9 cellular contexts compared by ENCODE assay signal in genomic region chr9:136693490-136694162, GRCh38. TPM values are rescaled to one million over a fixed set of nuclear protein-coding genes. Genes with fewer than 3 reads are reported as not detected.
DNase-seq lines count a peak whose midpoint lies in the region; ATAC-seq, FAIRE-seq and TF ChIP-seq lines count a peak whose summit lies in the region.
"Had no signal": no experiment of that assay in that cellular context is flagged by ENCODE, and none has a peak within 500 bp of the region (broad histone marks: within the 10 kb centered on the region; RNA-seq: fewer than 3 reads in every experiment).

No MANE protein-coding gene starts in this region.

- no peak overlapping the region for H3K4ac ChIP-seq in H1 (replicated peaks; ENCODE audit: insufficient read length, low read depth, low read length)

- no peak overlapping the region for H4K5ac ChIP-seq in H1 (ENCODE audit: insufficient read length, low read depth, low read length)

- TF ChIP-seq CTCF in H1 (IDR thresholded peaks at IDR 0.05; ENCODE audit: control extremely low read depth in 1 of 3, insufficient read depth in 1 of 3, low read depth in 1 of 3, low read length in 3 of 3) (no peak), pancreas (IDR thresholded peaks at IDR 0.05) (no peak)

- FAIRE-seq in H1 (lab: Jason Lieb, UNC): no peak
- no peak for FAIRE-seq in pancreas (lab: Jason Lieb, UNC)
- FAIRE-seq: A204.1 had no signal

- no peak overlapping the region for H2BK120ac ChIP-seq in H1 (replicated peaks; ENCODE audit: low read depth, low read length)

- intact Hi-C loops in pancreas (cut with DNase I): no loop called here

- TF ChIP-seq POLR2A in H1 (IDR thresholded peaks at IDR 0.05; ENCODE audit: control extremely low read depth in 1 of 2, low read depth in 2 of 2, low read length in 2 of 2): no peak

- no peaks in the 10 kb centered on the region for H3K23me2 ChIP-seq in H1 (ENCODE audit: low read depth, low read length)

- H3K4me1 ChIP-seq in H1 (replicated peaks in 1 of 4; ENCODE audit: control insufficient read depth in 3 of 4, insufficient read depth in 4 of 4, low read length in 3 of 4): peaks cover 0 to 16% (median 12%) of the 10 kb centered on the region in 4 experiments; a peak in 4 of 7 replicates
- H3K4me1 ChIP-seq in pancreas: peaks cover 69 to 89% (median 72%) of the 10 kb centered on the region in 3 donors

- TF ChIP-seq RAD21 in H1 (IDR thresholded peaks at IDR 0.05 in 1 of 2, conservative IDR thresholded peaks at IDR 0.05 in 1 of 2; ENCODE audit: low read depth in 2 of 2, low read length in 2 of 2): no peak

- H3K36me3 ChIP-seq in H1 (ENCODE audit: control insufficient read depth in 2 of 4, insufficient read depth in 4 of 4, low read length in 3 of 4) (no peaks in the 10 kb centered on the region), pancreas (no peaks in the 10 kb centered on the region)

- no peaks in the 10 kb centered on the region for H3K9me3 ChIP-seq in H1 (ENCODE audit: insufficient read depth in 2 of 2, low read depth in 1 of 2, low read length in 1 of 2)
- no peaks in the 10 kb centered on the region for H3K9me3 ChIP-seq in pancreas

- H3K9ac ChIP-seq in H1 (replicated peaks in 1 of 4; ENCODE audit: extremely low read depth in 1 of 4, low read depth in 3 of 4, low read length in 3 of 4): no peak overlapping the region

- no peaks in the 10 kb centered on the region for H3K27me3 ChIP-seq in H1 (replicated peaks in 1 of 4; ENCODE audit: control insufficient read depth in 3 of 4, extremely low read depth in 1 of 4, insufficient read depth in 3 of 4, low read length in 3 of 4)
- H3K27me3 ChIP-seq in pancreas: no peaks in the 10 kb centered on the region

- no peak overlapping the region for H4K8ac ChIP-seq in H1 (ENCODE audit: extremely low read depth, insufficient read depth, low read length)

- ATAC-seq in pancreas: peak; percentile 58 to 71 (median 65)
- no peak for ATAC-seq in GM21717 (IDR thresholded peaks at IDR 0.05; ENCODE audit: unreplicated experiment)

- H4K20me1 ChIP-seq in H1 (replicated peaks in 1 of 2; ENCODE audit: control insufficient read depth in 1 of 2, insufficient read depth in 2 of 2, low read length in 2 of 2): no peaks in the 10 kb centered on the region

- H3K23ac ChIP-seq in H1 (ENCODE audit: insufficient read length): no peak overlapping the region

- H3K27ac ChIP-seq in H1 (ENCODE audit: low read depth, low read length) (no peak overlapping the region), pancreas (peak overlapping the region; percentile 74 to 91 (median 90))

- no peaks in the 10 kb centered on the region for H3K79me1 ChIP-seq in H1 (ENCODE audit: low read depth, low read length)

- no peak overlapping the region for H3K4me2 ChIP-seq in H1 (ENCODE audit: insufficient read depth in 1 of 2, low read depth in 2 of 2, low read length in 2 of 2)

- no peak overlapping the region for H2AK5ac ChIP-seq in H1 (ENCODE audit: low read depth, low read length)

- no peak overlapping the region for H3K56ac ChIP-seq in H1 (replicated peaks; ENCODE audit: insufficient read length, low read depth, low read length)

- POLR2A ChIA-PET in H1 (lab: Charles Lee; ENCODE audit: partially characterized antibody): interaction anchor here (0.7 to 1.0 kb wide), 3 partner anchors 17 to 22 kb away, joined by 3 read pairs; no protein-coding TSS in a partner anchor

- no peak overlapping the region for H2BK5ac ChIP-seq in H1 (ENCODE audit: low read depth, low read length)

- no peak overlapping the region for H2BK20ac ChIP-seq in H1 (ENCODE audit: low read length)

- H3K4me3 ChIP-seq in H1 (ENCODE audit: extremely low read depth in 1 of 4, insufficient read depth in 2 of 4, low read depth in 3 of 4, low read length in 4 of 4) (no peak overlapping the region), pancreas (no peak overlapping the region)

- no peak overlapping the region for H3K18ac ChIP-seq in H1 (ENCODE audit: extremely low read depth, low read length)

- no peak overlapping the region for H2AFZ ChIP-seq in H1 (ENCODE audit: low read length)

- H3K14ac ChIP-seq in H1 (ENCODE audit: insufficient read length): no peak overlapping the region

- no peak overlapping the region for H2BK12ac ChIP-seq in H1 (ENCODE audit: low read depth, low read length)

- DNase-seq in DMS153 (lab: John Stamatoyannopoulos, UW) (peak; percentile 39), DMS153 treated with DMSO at 0.1 percent for 48 hours (lab: John Stamatoyannopoulos, UW; ENCODE audit: unreplicated experiment) (no peak), NCI-H146 (lab: John Stamatoyannopoulos, UW) (peak; percentile 48), H1 (ENCODE audit: low read depth in 1 of 2, low spot score in 2 of 2) (peak in 1 of 2 experiments; percentile 45), pancreas (peak; percentile 85 to 93 (median 92)), cerebellum (ENCODE audit: low spot score) (no peak), NCI-H446 (lab: John Stamatoyannopoulos, UW) (no peak)

- WGBS in H1 (ENCODE audit: extremely low coverage in 1 of 2, insufficient coverage in 1 of 2, insufficient read length in 1 of 2, insufficient replicate concordance in 2 of 2, low coverage in 1 of 2, low lambda C conversion rate in 2 of 2, missing lambda C conversion rate in 1 of 2), 2 experiments: 81% methylated on average over 15 of the region's 15 CpGs; no CpG with 5 or more reads in 1 of the 2 experiments
- WGBS in pancreas, 2 donors: 23 to 24% methylated on average over 15 of the region's 15 CpGs

- no peak for TF ChIP-seq EP300 in H1 (IDR thresholded peaks at IDR 0.05; ENCODE audit: borderline replicate concordance in 1 of 2, low read depth in 2 of 2, low read length in 2 of 2)

- CTCF ChIA-PET in H1 (lab: Charles Lee; ENCODE audit: partially characterized antibody): interaction anchor here (0.6 to 3.6 kb wide), 22 partner anchors 8 to 333 kb away, joined by 3 to 21 read pairs (median 4); no protein-coding TSS in a partner anchor

- 0 out of 2 replicates have a peak overlapping the region, but pooled peaks have one; percentile 6 for H2BK15ac ChIP-seq in H1 (ENCODE audit: low read length)

- H3K79me2 ChIP-seq in H1 (ENCODE audit: control insufficient read depth in 1 of 2, insufficient read depth in 2 of 2, low read length in 2 of 2): no peaks in the 10 kb centered on the region

- no peak overlapping the region for H4K91ac ChIP-seq in H1 (replicated peaks; ENCODE audit: insufficient read length, low read length)

RNA-seq across cellular contexts. Expression of gene AGPAT2, which starts 6.4 kb away (rescaled TPM):
- total RNA-seq in H1 (2021; fragmentation: NEBNext Ultra II Directional; extraction: Animal tissue kit (Norgen Biotek cat#: 25700)): 30.5 and 31.6 TPM in 2 replicates
- polyA plus RNA-seq in H1 (2011; rRNA removed) (37.6 and 52.1 TPM in 2 replicates), pancreas (100 to 1,000 TPM in 1 of 2 donors, 10 to 100 TPM in 1; 94.2 to 158 TPM)
- polyA plus RNA-seq in H1 (2011; cell fraction: cytosol; rRNA removed): 36.0 TPM
- 44.9 TPM for polyA plus RNA-seq in H1 (2011; cell fraction: nucleus; rRNA removed)
- 16.4 to 27.5 TPM (median 25.2 TPM) in 4 replicates for polyA plus RNA-seq in H1 (2012, experiment 1 of 2)
- 26.0 TPM for polyA plus RNA-seq in H1 (2012, experiment 2 of 2)
- polyA plus RNA-seq in H1 (2013, experiment 1 of 2): 32.4 TPM
- polyA plus RNA-seq in H1 (2013, experiment 2 of 2): 37.1 TPM
- polyA minus RNA-seq in H1 (2011; rRNA and poly(A)+ RNA removed): 9.3 and 15.5 TPM in 2 replicates
- polyA minus RNA-seq in H1 (2011; cell fraction: cytosol; rRNA and poly(A)+ RNA removed): 19.5 TPM
- 12.9 TPM for polyA minus RNA-seq in H1 (2011; cell fraction: nucleus; rRNA and poly(A)+ RNA removed)
- total RNA-seq in pancreas (100 to 1,000 TPM in 1 of 6 donors, 10 to 100 TPM in 5; 57.0 to 105 (median 69.5) TPM), cerebellum (2.8 TPM)

RNA-seq across cellular contexts. Expression of gene DIPK1B, which starts 18.7 kb away (rescaled TPM):
- total RNA-seq in H1 (2021; fragmentation: NEBNext Ultra II Directional; extraction: Animal tissue kit (Norgen Biotek cat#: 25700)): 32.3 and 35.3 TPM in 2 replicates
- polyA plus RNA-seq in H1 (2011; rRNA removed) (64.8 and 78.8 TPM in 2 replicates), pancreas (10 to 100 TPM; 13.2 to 32.3 TPM)
- polyA plus RNA-seq in H1 (2011; cell fraction: cytosol; rRNA removed): 58.4 TPM
- polyA plus RNA-seq in H1 (2011; cell fraction: nucleus; rRNA removed): 75.1 TPM
- polyA plus RNA-seq in H1 (2012, experiment 1 of 2): 19.5 to 34.6 TPM (median 30.7 TPM) in 4 replicates
- 28.6 TPM for polyA plus RNA-seq in H1 (2012, experiment 2 of 2)
- 28.2 TPM for polyA plus RNA-seq in H1 (2013, experiment 1 of 2)
- 28.5 TPM for polyA plus RNA-seq in H1 (2013, experiment 2 of 2)
- 13.3 and 14.7 TPM in 2 replicates for polyA minus RNA-seq in H1 (2011; rRNA and poly(A)+ RNA removed)
- 22.6 TPM for polyA minus RNA-seq in H1 (2011; cell fraction: cytosol; rRNA and poly(A)+ RNA removed)
- polyA minus RNA-seq in H1 (2011; cell fraction: nucleus; rRNA and poly(A)+ RNA removed): 19.6 TPM
- total RNA-seq in pancreas (1 to 10 TPM; 4.3 to 7.5 (median 5.8) TPM), cerebellum (24.1 TPM)

RNA-seq across cellular contexts. Expression of gene EGFL7, which starts 30.9 kb away (rescaled TPM):
- 37.8 and 39.8 TPM in 2 replicates for total RNA-seq in H1 (2021; fragmentation: NEBNext Ultra II Directional; extraction: Animal tissue kit (Norgen Biotek cat#: 25700))
- polyA plus RNA-seq in H1 (2011; rRNA removed) (53.4 and 82.5 TPM in 2 replicates), pancreas (100 to 1,000 TPM; 111 to 134 TPM)
- 63.0 TPM for polyA plus RNA-seq in H1 (2011; cell fraction: cytosol; rRNA removed)
- polyA plus RNA-seq in H1 (2011; cell fraction: nucleus; rRNA removed): 82.5 TPM
- polyA plus RNA-seq in H1 (2012, experiment 1 of 2): 17.3 to 46.4 TPM (median 40.7 TPM) in 4 replicates
- 43.2 TPM for polyA plus RNA-seq in H1 (2012, experiment 2 of 2)
- 66.8 TPM for polyA plus RNA-seq in H1 (2013, experiment 1 of 2)
- 68.8 TPM for polyA plus RNA-seq in H1 (2013, experiment 2 of 2)
- polyA minus RNA-seq in H1 (2011; rRNA and poly(A)+ RNA removed): 7.2 and 9.3 TPM in 2 replicates
- polyA minus RNA-seq in H1 (2011; cell fraction: cytosol; rRNA and poly(A)+ RNA removed): 30.7 TPM
- polyA minus RNA-seq in H1 (2011; cell fraction: nucleus; rRNA and poly(A)+ RNA removed): 12.8 TPM
- total RNA-seq in pancreas (10 to 100 TPM in 5 of 6 donors, 1 to 10 TPM in 1; 8.6 to 21.2 (median 13.1) TPM), cerebellum (11.6 TPM)

RNA-seq across cellular contexts. Expression of gene LCN10, which starts 49.1 kb away (rescaled TPM):
- total RNA-seq in H1 (2021; fragmentation: NEBNext Ultra II Directional; extraction: Animal tissue kit (Norgen Biotek cat#: 25700)): 2.8 and 4.8 TPM in 2 replicates
- polyA plus RNA-seq in H1 (2011; rRNA removed): 2.6 and 3.5 TPM in 2 replicates
- 3.5 TPM for polyA plus RNA-seq in H1 (2011; cell fraction: cytosol; rRNA removed)
- 3.0 TPM for polyA plus RNA-seq in H1 (2011; cell fraction: nucleus; rRNA removed)
- polyA plus RNA-seq in H1 (2012, experiment 1 of 2): 1.1 to 2.7 TPM (median 2.4 TPM) in 4 replicates
- 2.3 TPM for polyA plus RNA-seq in H1 (2012, experiment 2 of 2)
- 2.1 TPM for polyA plus RNA-seq in H1 (2013, experiment 1 of 2)
- polyA plus RNA-seq in H1 (2013, experiment 2 of 2): 2.0 TPM
- polyA minus RNA-seq in H1 (2011; rRNA and poly(A)+ RNA removed): 0.98 and 1.5 TPM in 2 replicates
- polyA minus RNA-seq in H1 (2011; cell fraction: cytosol; rRNA and poly(A)+ RNA removed): 2.1 TPM
- polyA minus RNA-seq in H1 (2011; cell fraction: nucleus; rRNA and poly(A)+ RNA removed): 0.60 TPM
- 1 to 10 TPM in 4 of 6 donors, under 1 TPM in 2; 0.16 to 1.7 (median 1.4) TPM for total RNA-seq in pancreas
- polyA plus RNA-seq in pancreas: 10 to 100 TPM; 12.4 to 54.0 TPM
- total RNA-seq in cerebellum: not detected

RNA-seq across cellular contexts. Expression of gene LCN6, which starts 54.7 kb away (rescaled TPM):
- total RNA-seq in H1 (2021; fragmentation: NEBNext Ultra II Directional; extraction: Animal tissue kit (Norgen Biotek cat#: 25700)): not detected in 2 replicates
- polyA plus RNA-seq in H1 (2011; rRNA removed) (not detected in 2 replicates), pancreas (10 to 100 TPM; 13.0 to 25.6 TPM)
- polyA plus RNA-seq in H1 (2011; cell fraction: cytosol; rRNA removed): not detected
- not detected for polyA plus RNA-seq in H1 (2011; cell fraction: nucleus; rRNA removed)
- not detected in 4 replicates for polyA plus RNA-seq in H1 (2012, experiment 1 of 2)
- polyA plus RNA-seq in H1 (2012, experiment 2 of 2): not detected
- not detected for polyA plus RNA-seq in H1 (2013, experiment 1 of 2)
- not detected for polyA plus RNA-seq in H1 (2013, experiment 2 of 2)
- not detected in 2 replicates for polyA minus RNA-seq in H1 (2011; rRNA and poly(A)+ RNA removed)
- polyA minus RNA-seq in H1 (2011; cell fraction: cytosol; rRNA and poly(A)+ RNA removed): not detected
- not detected for polyA minus RNA-seq in H1 (2011; cell fraction: nucleus; rRNA and poly(A)+ RNA removed)
- total RNA-seq in pancreas (1 to 10 TPM in 4 of 6 donors, not detected in 2; 1.1 to 5.2 (median 3.2) TPM), cerebellum (not detected)

Comparison
In these comparisons a context has a peak if more than half of its experiments do, and no peak if none do; other contexts are left out.
1. DNase-seq: peak in DMS153 (single experiment), NCI-H146 (single experiment) and pancreas (6 of 6); none in DMS153 treated with DMSO at 0.1 percent for 48 hours (single experiment), cerebellum (single experiment) and NCI-H446 (0 of 2).